In the genomic region with DNA sequence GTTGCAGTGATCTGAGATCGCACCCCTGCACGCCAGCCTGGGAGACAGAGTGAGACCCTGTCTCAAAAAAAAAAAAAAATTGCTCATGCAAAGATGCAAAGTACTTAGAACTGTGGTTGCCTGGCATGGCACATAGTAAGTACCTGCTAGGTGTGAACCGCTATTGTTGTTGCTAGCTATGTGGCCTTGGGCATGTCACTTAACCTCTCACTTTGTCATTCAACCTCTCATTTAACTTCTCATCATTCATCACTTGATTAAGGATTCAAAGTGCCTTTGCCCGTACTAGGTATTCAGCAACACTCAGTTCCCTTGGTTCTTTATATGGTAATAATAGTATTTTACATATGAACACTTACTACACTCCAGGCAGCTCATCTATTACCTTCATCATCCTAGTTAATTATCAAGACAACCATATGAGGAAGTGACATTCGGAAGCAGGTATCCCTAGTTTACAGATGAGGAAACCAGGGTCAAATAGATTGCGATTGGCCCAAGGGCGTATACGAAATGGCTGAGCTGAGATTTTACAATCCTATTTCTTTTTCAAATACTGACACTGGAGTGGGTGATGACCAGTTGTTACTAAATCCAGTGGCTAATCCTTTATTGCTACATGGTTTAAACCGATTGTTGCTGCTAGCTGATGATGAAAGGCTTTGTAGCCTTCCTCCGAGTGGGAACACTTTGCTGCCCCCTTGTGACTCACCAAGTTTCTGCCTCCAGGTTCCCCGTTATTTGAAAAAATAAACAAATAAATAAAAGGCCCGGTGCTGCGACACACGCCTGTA, we compare ENCODE assay signal across 8 cellular contexts. TPM values are rescaled to one million over a fixed set of nuclear protein-coding genes. Genes with fewer than 3 reads are reported as not detected.
DNase-seq lines count a peak whose midpoint lies in the region; ATAC-seq and TF ChIP-seq lines count a peak whose summit lies in the region.

No MANE protein-coding gene starts in this region.

- no peaks in the 10 kb centered on the region for H3K27me3 Mint-ChIP-seq in activated CD4-positive, alpha-beta T cell treated with anti-CD3 and anti-CD28 coated beads, Interleukin-2, amount 10 ng/mL, durations not matched to agents 24 days and 14 days

- no peak overlapping the region for H3K4me3 Mint-ChIP-seq in activated CD4-positive, alpha-beta T cell treated with anti-CD3 and anti-CD28 coated beads, Interleukin-2, amount 10 ng/mL, durations not matched to agents 24 days and 14 days

- peak; percentile 74 for DNase-seq in CD1c-positive myeloid dendritic cell (ENCODE audit: extremely low spot score)
- peak; percentile 54 for DNase-seq in NCI-H2171 treated with DMSO at 0.1 percent for 48 hours (lab: John Stamatoyannopoulos, UW)
- DNase-seq in activated CD4-positive, alpha-beta T cell treated with anti-CD3 and anti-CD28 coated beads, Interleukin-2, amount 10 ng/mL, durations not matched to agents 24 days and 14 days: peak; percentile 88
- DNase-seq in dorsolateral prefrontal cortex: peak in 3 of 10 donors; percentile 17 to 30 (median 26)
- peak; percentile 28 for DNase-seq in midbrain (lab: John Stamatoyannopoulos, UW)
- peak; percentile 37 to 50 for DNase-seq in stimulated activated CD8-positive, alpha-beta memory T cell treated with anti-CD3 and anti-CD28 coated beads, Interleukin-7, amount 100 ng/mL, for 4 hours (ENCODE audit: low read depth in 2 of 2)

- TF ChIP-seq CTCF in dorsolateral prefrontal cortex (IDR thresholded peaks at IDR 0.05 in 54 of 56, conservative IDR thresholded peaks at IDR 0.05 in 2 of 56; ENCODE audit: low read depth in 1 of 56, partially characterized antibody in 56 of 56): peak in 53 of 56 donors; percentile 29 to 74 (median 51)

- H3K4me3 ChIP-seq in dorsolateral prefrontal cortex: no peak overlapping the region

- H3K27ac Mint-ChIP-seq in activated CD4-positive, alpha-beta T cell treated with anti-CD3 and anti-CD28 coated beads, Interleukin-2, amount 10 ng/mL, durations not matched to agents 24 days and 14 days: no peak overlapping the region

- ATAC-seq in GM21526 (IDR thresholded peaks at IDR 0.05; ENCODE audit: low FRiP score, unreplicated experiment): peak; percentile 66
- no peak for ATAC-seq in GM19328 (IDR thresholded peaks at IDR 0.05; ENCODE audit: unreplicated experiment)

- H3K27ac ChIP-seq in dorsolateral prefrontal cortex: no peak overlapping the region

- peaks cover 0 to 43% (median 9%) of the 10 kb centered on the region in 45 donors for H3K27me3 ChIP-seq in dorsolateral prefrontal cortex

- H3K36me3 Mint-ChIP-seq in activated CD4-positive, alpha-beta T cell treated with anti-CD3 and anti-CD28 coated beads, Interleukin-2, amount 10 ng/mL, durations not matched to agents 24 days and 14 days (ENCODE audit: low read depth): no peaks in the 10 kb centered on the region

- peaks cover 5% of the 10 kb centered on the region for H3K4me1 Mint-ChIP-seq in activated CD4-positive, alpha-beta T cell treated with anti-CD3 and anti-CD28 coated beads, Interleukin-2, amount 10 ng/mL, durations not matched to agents 24 days and 14 days

- intact Hi-C loops in activated CD4-positive, alpha-beta T cell treated with anti-CD3 and anti-CD28 coated beads, Interleukin-2, amount 10 ng/mL, durations not matched to agents 24 days and 14 days (cut with micrococcal nuclease): loop anchor here (1.0 to 5.0 kb wide), 3 partner anchors 32 to 213 kb away; a partner anchor contains a TSS
- intact Hi-C loops in dorsolateral prefrontal cortex (cut with DNase I): loop anchor here in 1 of 2 donors (5.0 kb wide), 1 partner anchor 212 kb away; no protein-coding TSS in a partner anchor

- no peaks in the 10 kb centered on the region for H3K9me3 Mint-ChIP-seq in activated CD4-positive, alpha-beta T cell treated with anti-CD3 and anti-CD28 coated beads, Interleukin-2, amount 10 ng/mL, durations not matched to agents 24 days and 14 days

RNA-seq across cellular contexts. Expression of a gene that starts 28.8 kb away (rescaled TPM):
- 0.35 and 0.45 TPM in 2 replicates for total RNA-seq in activated CD4-positive, alpha-beta T cell treated with anti-CD3 and anti-CD28 coated beads, Interleukin-2, amount 10 ng/mL, durations not matched to agents 24 days and 14 days
- total RNA-seq in dorsolateral prefrontal cortex: 1 to 10 TPM in 12 of 120 experiments, under 1 TPM in 68, not detected in 40; 0.18 to 1.8 (median 0.63) TPM

RNA-seq across cellular contexts. Expression of a gene that starts 36.6 kb away (rescaled TPM):
- 151 and 153 TPM in 2 replicates for total RNA-seq in activated CD4-positive, alpha-beta T cell treated with anti-CD3 and anti-CD28 coated beads, Interleukin-2, amount 10 ng/mL, durations not matched to agents 24 days and 14 days
- 10 to 100 TPM; 14.0 to 49.1 (median 34.8) TPM for total RNA-seq in dorsolateral prefrontal cortex
